1 cellular context compared by ENCODE assay signal in the genomic region with DNA sequence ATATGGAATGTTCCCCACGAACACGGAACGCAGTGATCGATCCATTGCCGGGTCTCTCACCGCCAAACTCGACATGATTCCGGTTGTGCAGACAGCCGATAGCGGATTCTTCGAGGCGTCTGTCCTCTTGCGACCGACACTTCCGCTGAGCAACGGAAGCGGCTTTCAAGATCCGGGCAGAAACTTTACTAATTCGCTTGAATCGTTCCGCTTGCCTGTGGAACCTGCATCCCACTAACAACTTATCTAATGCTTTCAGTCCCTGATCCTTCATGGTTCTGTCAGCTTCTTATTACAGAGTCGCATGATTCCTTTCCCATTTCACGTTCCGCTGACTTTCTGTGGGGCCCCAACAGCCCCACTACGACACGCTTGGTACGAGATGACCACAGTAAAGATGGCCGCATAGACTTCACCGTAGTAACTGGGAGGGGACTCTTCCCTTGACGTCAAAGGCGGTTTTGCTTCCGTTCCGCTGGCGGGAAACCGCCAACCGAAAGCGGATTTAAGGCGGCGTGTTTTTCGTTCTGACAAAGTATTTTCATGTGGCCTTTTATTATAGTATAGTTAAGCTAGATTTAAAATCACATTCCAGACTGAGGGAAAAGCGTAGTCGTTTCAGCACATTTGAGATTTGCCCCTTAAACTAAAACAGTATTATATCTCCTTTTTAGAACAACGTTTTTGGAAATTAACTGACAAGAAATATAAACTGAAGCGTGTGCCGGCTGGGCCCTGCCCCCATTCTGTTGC.
TF ChIP-seq lines count a peak whose summit lies in the region.

A gene with protein sequence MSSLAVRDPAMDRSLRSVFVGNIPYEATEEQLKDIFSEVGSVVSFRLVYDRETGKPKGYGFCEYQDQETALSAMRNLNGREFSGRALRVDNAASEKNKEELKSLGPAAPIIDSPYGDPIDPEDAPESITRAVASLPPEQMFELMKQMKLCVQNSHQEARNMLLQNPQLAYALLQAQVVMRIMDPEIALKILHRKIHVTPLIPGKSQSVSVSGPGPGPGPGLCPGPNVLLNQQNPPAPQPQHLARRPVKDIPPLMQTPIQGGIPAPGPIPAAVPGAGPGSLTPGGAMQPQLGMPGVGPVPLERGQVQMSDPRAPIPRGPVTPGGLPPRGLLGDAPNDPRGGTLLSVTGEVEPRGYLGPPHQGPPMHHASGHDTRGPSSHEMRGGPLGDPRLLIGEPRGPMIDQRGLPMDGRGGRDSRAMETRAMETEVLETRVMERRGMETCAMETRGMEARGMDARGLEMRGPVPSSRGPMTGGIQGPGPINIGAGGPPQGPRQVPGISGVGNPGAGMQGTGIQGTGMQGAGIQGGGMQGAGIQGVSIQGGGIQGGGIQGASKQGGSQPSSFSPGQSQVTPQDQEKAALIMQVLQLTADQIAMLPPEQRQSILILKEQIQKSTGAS (minus strand): TSS at position 121 of the 753 bp plus-strand sequence. CDS start 46 bp downstream, at position 75.

TF ChIP-seq in HepG2, 621 proteins besides CTCF, POLR2A, EP300 and RAD21 (continued from another document and continues in another):
- no peak for TF ChIP-seq ZNF276 (CRISPR knock-in tag; IDR thresholded peaks at IDR 0.05; ENCODE audit: low read depth)
- no peak for TF ChIP-seq ZBTB10 (CRISPR knock-in tag; IDR thresholded peaks at IDR 0.05; ENCODE audit: borderline replicate concordance)
- peak; percentile 50; the same call in 1 of the 2 replicates for TF ChIP-seq YEATS2 (CRISPR knock-in tag; IDR thresholded peaks at IDR 0.05; ENCODE audit: borderline replicate concordance)
- TF ChIP-seq ZNF34 (CRISPR knock-in tag; IDR thresholded peaks at IDR 0.05; ENCODE audit: borderline replicate concordance): 0 out of 2 replicates have a peak, but pooled peaks have one; percentile 46
- TF ChIP-seq THAP11 (CRISPR knock-in tag; IDR thresholded peaks at IDR 0.05): peak; percentile 85
- TF ChIP-seq ZMYM4 (CRISPR knock-in tag; IDR thresholded peaks at IDR 0.05): peak; percentile 77
- 0 out of 2 replicates have a peak, but pooled peaks have one; percentile 15 for TF ChIP-seq ZBTB38 (CRISPR knock-in tag; IDR thresholded peaks at IDR 0.05)
- TF ChIP-seq AGO2 (optimal IDR thresholded peaks at IDR 0.05; ENCODE audit: low read depth, low read length): no peak
- 0 out of 2 replicates have a peak, but pooled peaks have one; percentile 9 for TF ChIP-seq FOXP4 (CRISPR knock-in tag; IDR thresholded peaks at IDR 0.05)
- TF ChIP-seq KLF16 (CRISPR knock-in tag; IDR thresholded peaks at IDR 0.05): 0 out of 4 replicates have a peak, but pooled peaks of 1 of the 2 experiments have one; percentile 34
- no peak for TF ChIP-seq MZF1 (CRISPR knock-in tag; IDR thresholded peaks at IDR 0.05; ENCODE audit: borderline replicate concordance)
- no peak for TF ChIP-seq SUZ12 (IDR thresholded peaks at IDR 0.05; ENCODE audit: low read depth, low read length)
- peak; percentile 47; the same call in 1 of the 2 replicates for TF ChIP-seq PITX1 (CRISPR knock-in tag; IDR thresholded peaks at IDR 0.05)
- TF ChIP-seq, protein P1, sequence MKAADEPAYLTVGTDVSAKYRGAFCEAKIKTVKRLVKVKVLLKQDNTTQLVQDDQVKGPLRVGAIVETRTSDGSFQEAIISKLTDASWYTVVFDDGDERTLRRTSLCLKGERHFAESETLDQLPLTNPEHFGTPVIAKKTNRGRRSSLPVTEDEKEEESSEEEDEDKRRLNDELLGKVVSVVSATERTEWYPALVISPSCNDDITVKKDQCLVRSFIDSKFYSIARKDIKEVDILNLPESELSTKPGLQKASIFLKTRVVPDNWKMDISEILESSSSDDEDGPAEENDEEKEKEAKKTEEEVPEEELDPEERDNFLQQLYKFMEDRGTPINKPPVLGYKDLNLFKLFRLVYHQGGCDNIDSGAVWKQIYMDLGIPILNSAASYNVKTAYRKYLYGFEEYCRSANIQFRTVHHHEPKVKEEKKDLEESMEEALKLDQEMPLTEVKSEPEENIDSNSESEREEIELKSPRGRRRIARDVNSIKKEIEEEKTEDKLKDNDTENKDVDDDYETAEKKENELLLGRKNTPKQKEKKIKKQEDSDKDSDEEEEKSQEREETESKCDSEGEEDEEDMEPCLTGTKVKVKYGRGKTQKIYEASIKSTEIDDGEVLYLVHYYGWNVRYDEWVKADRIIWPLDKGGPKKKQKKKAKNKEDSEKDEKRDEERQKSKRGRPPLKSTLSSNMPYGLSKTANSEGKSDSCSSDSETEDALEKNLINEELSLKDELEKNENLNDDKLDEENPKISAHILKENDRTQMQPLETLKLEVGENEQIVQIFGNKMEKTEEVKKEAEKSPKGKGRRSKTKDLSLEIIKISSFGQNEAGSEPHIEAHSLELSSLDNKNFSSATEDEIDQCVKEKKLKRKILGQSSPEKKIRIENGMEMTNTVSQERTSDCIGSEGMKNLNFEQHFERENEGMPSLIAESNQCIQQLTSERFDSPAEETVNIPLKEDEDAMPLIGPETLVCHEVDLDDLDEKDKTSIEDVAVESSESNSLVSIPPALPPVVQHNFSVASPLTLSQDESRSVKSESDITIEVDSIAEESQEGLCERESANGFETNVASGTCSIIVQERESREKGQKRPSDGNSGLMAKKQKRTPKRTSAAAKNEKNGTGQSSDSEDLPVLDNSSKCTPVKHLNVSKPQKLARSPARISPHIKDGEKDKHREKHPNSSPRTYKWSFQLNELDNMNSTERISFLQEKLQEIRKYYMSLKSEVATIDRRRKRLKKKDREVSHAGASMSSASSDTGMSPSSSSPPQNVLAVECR (CRISPR knock-in tag; IDR thresholded peaks at IDR 0.05; ENCODE audit: borderline replicate concordance): peak; percentile 30; the same call in 1 of the 2 replicates
- TF ChIP-seq LCORL (IDR thresholded peaks at IDR 0.05): peak; percentile 83
- no peak for TF ChIP-seq LCORL (CRISPR knock-in tag; IDR thresholded peaks at IDR 0.05)
- TF ChIP-seq HNF4G (IDR thresholded peaks at IDR 0.05; ENCODE audit: borderline replicate concordance, low read depth, low read length): no peak
- no peak for TF ChIP-seq HNF4G (CRISPR knock-in tag; IDR thresholded peaks at IDR 0.05; ENCODE audit: borderline replicate concordance, low read depth)
- TF ChIP-seq MTA1 (CRISPR knock-in tag; IDR thresholded peaks at IDR 0.05; ENCODE audit: borderline replicate concordance): no peak
- TF ChIP-seq ZC3H4 (CRISPR knock-in tag; IDR thresholded peaks at IDR 0.05; ENCODE audit: borderline replicate concordance): no peak
- no peak; the same call in 1 of the 2 replicates for TF ChIP-seq MBNL3 (CRISPR knock-in tag; conservative IDR thresholded peaks at IDR 0.05)
- no peak for TF ChIP-seq BCL3 (CRISPR knock-in tag; IDR thresholded peaks at IDR 0.05)
- TF ChIP-seq ZNF746 (CRISPR knock-in tag; IDR thresholded peaks at IDR 0.05): 0 out of 2 replicates have a peak, but pooled peaks have one; percentile 15
- TF ChIP-seq CBX1 (IDR thresholded peaks at IDR 0.05; ENCODE audit: low read depth): peak; percentile 36
- no peak for TF ChIP-seq TOE1 (CRISPR knock-in tag; IDR thresholded peaks at IDR 0.05)
- TF ChIP-seq ZBTB21 (CRISPR knock-in tag; IDR thresholded peaks at IDR 0.05): peak; percentile 83; the same call in 1 of the 2 replicates
- TF ChIP-seq TP53 (CRISPR knock-in tag; conservative IDR thresholded peaks at IDR 0.05): no peak
- no peak for TF ChIP-seq CERS6 (CRISPR knock-in tag; IDR thresholded peaks at IDR 0.05)
- no peak for TF ChIP-seq CEBPG (CRISPR knock-in tag; IDR thresholded peaks at IDR 0.05)
- no peak for TF ChIP-seq ZNF776 (CRISPR knock-in tag; IDR thresholded peaks at IDR 0.05)
- TF ChIP-seq SPEN (CRISPR knock-in tag; IDR thresholded peaks at IDR 0.05; ENCODE audit: low read depth): peak; percentile 63; the same call in 1 of the 2 replicates
- no peak for TF ChIP-seq NPAS2 (CRISPR knock-in tag; IDR thresholded peaks at IDR 0.05; ENCODE audit: borderline replicate concordance)
- no peak for TF ChIP-seq RBFOX2 (IDR thresholded peaks at IDR 0.05; ENCODE audit: low read depth, low read length)
- peak in 1 of 2 experiments; percentile 30; a peak in 2 of 4 replicates for TF ChIP-seq HMGXB4 (CRISPR knock-in tag; IDR thresholded peaks at IDR 0.05; ENCODE audit: borderline replicate concordance in 1 of 2, low read depth in 1 of 2)
- TF ChIP-seq ONECUT2 (CRISPR knock-in tag; IDR thresholded peaks at IDR 0.05): no peak
- 0 out of 2 replicates have a peak, but pooled peaks have one; percentile 9 for TF ChIP-seq GATAD2A (CRISPR knock-in tag; IDR thresholded peaks at IDR 0.05)
- TF ChIP-seq HOXA3 (CRISPR knock-in tag; IDR thresholded peaks at IDR 0.05): peak; percentile 96
- TF ChIP-seq, protein P2, sequence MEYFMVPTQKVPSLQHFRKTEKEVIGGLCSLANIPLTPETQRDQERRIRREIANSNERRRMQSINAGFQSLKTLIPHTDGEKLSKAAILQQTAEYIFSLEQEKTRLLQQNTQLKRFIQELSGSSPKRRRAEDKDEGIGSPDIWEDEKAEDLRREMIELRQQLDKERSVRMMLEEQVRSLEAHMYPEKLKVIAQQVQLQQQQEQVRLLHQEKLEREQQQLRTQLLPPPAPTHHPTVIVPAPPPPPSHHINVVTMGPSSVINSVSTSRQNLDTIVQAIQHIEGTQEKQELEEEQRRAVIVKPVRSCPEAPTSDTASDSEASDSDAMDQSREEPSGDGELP (IDR thresholded peaks at IDR 0.05; ENCODE audit: borderline replicate concordance, low read depth): 0 out of 2 replicates have a peak, but pooled peaks have one; percentile 14
- peak; percentile 87 for TF ChIP-seq ZNF501 (CRISPR knock-in tag; IDR thresholded peaks at IDR 0.05)
- TF ChIP-seq RBAK (CRISPR knock-in tag; IDR thresholded peaks at IDR 0.05): no peak
